In genomic region chr19:12947702-12948596, GRCh38 we compare ENCODE assay signal across 2 cellular contexts.
TF ChIP-seq lines count a peak whose summit lies in the region.

No MANE protein-coding gene starts in this region.

TF ChIP-seq in SK-N-SH, 30 proteins besides CTCF, POLR2A, EP300 and RAD21 (continued from another document):
- TF ChIP-seq, protein P1, sequence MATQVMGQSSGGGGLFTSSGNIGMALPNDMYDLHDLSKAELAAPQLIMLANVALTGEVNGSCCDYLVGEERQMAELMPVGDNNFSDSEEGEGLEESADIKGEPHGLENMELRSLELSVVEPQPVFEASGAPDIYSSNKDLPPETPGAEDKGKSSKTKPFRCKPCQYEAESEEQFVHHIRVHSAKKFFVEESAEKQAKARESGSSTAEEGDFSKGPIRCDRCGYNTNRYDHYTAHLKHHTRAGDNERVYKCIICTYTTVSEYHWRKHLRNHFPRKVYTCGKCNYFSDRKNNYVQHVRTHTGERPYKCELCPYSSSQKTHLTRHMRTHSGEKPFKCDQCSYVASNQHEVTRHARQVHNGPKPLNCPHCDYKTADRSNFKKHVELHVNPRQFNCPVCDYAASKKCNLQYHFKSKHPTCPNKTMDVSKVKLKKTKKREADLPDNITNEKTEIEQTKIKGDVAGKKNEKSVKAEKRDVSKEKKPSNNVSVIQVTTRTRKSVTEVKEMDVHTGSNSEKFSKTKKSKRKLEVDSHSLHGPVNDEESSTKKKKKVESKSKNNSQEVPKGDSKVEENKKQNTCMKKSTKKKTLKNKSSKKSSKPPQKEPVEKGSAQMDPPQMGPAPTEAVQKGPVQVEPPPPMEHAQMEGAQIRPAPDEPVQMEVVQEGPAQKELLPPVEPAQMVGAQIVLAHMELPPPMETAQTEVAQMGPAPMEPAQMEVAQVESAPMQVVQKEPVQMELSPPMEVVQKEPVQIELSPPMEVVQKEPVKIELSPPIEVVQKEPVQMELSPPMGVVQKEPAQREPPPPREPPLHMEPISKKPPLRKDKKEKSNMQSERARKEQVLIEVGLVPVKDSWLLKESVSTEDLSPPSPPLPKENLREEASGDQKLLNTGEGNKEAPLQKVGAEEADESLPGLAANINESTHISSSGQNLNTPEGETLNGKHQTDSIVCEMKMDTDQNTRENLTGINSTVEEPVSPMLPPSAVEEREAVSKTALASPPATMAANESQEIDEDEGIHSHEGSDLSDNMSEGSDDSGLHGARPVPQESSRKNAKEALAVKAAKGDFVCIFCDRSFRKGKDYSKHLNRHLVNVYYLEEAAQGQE (IDR thresholded peaks at IDR 0.05; ENCODE audit: low read depth, low read length): no peak
- TF ChIP-seq MAX (IDR thresholded peaks at IDR 0.05; ENCODE audit: low read depth): no peak
- no peak for TF ChIP-seq ELF1 (IDR thresholded peaks at IDR 0.05)
- no peak for TF ChIP-seq CHD2 (IDR thresholded peaks at IDR 0.05; ENCODE audit: low read length, partially characterized antibody)
- no peak for TF ChIP-seq YY1 (IDR thresholded peaks at IDR 0.05; ENCODE audit: low read depth)
- TF ChIP-seq SIN3A (IDR thresholded peaks at IDR 0.05; ENCODE audit: borderline replicate concordance, low read depth, low read length): no peak
- TF ChIP-seq, protein P2, sequence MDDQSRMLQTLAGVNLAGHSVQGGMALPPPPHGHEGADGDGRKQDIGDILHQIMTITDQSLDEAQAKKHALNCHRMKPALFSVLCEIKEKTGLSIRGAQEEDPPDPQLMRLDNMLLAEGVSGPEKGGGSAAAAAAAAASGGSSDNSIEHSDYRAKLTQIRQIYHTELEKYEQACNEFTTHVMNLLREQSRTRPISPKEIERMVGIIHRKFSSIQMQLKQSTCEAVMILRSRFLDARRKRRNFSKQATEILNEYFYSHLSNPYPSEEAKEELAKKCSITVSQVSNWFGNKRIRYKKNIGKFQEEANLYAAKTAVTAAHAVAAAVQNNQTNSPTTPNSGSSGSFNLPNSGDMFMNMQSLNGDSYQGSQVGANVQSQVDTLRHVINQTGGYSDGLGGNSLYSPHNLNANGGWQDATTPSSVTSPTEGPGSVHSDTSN (IDR thresholded peaks at IDR 0.05): no peak
- TF ChIP-seq MEF2A (IDR thresholded peaks at IDR 0.05; ENCODE audit: borderline replicate concordance, low read depth): no peak
- TF ChIP-seq, protein P3, sequence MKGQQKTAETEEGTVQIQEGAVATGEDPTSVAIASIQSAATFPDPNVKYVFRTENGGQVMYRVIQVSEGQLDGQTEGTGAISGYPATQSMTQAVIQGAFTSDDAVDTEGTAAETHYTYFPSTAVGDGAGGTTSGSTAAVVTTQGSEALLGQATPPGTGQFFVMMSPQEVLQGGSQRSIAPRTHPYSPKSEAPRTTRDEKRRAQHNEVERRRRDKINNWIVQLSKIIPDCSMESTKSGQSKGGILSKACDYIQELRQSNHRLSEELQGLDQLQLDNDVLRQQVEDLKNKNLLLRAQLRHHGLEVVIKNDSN (IDR thresholded peaks at IDR 0.05; ENCODE audit: borderline replicate concordance, low read depth): no peak
- TF ChIP-seq USF2 (IDR thresholded peaks at IDR 0.05; ENCODE audit: borderline replicate concordance, low read depth, low read length): no peak
- TF ChIP-seq JUND (IDR thresholded peaks at IDR 0.05): no peak
- TF ChIP-seq, protein P4, sequence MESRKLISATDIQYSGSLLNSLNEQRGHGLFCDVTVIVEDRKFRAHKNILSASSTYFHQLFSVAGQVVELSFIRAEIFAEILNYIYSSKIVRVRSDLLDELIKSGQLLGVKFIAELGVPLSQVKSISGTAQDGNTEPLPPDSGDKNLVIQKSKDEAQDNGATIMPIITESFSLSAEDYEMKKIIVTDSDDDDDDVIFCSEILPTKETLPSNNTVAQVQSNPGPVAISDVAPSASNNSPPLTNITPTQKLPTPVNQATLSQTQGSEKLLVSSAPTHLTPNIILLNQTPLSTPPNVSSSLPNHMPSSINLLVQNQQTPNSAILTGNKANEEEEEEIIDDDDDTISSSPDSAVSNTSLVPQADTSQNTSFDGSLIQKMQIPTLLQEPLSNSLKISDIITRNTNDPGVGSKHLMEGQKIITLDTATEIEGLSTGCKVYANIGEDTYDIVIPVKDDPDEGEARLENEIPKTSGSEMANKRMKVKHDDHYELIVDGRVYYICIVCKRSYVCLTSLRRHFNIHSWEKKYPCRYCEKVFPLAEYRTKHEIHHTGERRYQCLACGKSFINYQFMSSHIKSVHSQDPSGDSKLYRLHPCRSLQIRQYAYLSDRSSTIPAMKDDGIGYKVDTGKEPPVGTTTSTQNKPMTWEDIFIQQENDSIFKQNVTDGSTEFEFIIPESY (IDR thresholded peaks at IDR 0.05; ENCODE audit: borderline replicate concordance, low read depth): no peak
- no peak for TF ChIP-seq EZH2phosphoT487 (IDR thresholded peaks at IDR 0.05; ENCODE audit: borderline replicate concordance, low read depth)

TF ChIP-seq in SK-N-SH treated with all-trans-retinoic acid at 6 μM for 48 hours, 23 proteins besides CTCF, POLR2A, EP300 and RAD21 (continued from another document):
- no peak for TF ChIP-seq BACH2 (CRISPR knock-in tag; IDR thresholded peaks at IDR 0.05; ENCODE audit: borderline replicate concordance)
- TF ChIP-seq ZC3H10 (CRISPR knock-in tag; IDR thresholded peaks at IDR 0.05): no peak
- TF ChIP-seq, protein P5, sequence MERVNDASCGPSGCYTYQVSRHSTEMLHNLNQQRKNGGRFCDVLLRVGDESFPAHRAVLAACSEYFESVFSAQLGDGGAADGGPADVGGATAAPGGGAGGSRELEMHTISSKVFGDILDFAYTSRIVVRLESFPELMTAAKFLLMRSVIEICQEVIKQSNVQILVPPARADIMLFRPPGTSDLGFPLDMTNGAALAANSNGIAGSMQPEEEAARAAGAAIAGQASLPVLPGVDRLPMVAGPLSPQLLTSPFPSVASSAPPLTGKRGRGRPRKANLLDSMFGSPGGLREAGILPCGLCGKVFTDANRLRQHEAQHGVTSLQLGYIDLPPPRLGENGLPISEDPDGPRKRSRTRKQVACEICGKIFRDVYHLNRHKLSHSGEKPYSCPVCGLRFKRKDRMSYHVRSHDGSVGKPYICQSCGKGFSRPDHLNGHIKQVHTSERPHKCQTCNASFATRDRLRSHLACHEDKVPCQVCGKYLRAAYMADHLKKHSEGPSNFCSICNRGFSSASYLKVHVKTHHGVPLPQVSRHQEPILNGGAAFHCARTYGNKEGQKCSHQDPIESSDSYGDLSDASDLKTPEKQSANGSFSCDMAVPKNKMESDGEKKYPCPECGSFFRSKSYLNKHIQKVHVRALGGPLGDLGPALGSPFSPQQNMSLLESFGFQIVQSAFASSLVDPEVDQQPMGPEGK (CRISPR knock-in tag; IDR thresholded peaks at IDR 0.05; ENCODE audit: borderline replicate concordance): no peak
- no peak for TF ChIP-seq PPARA (CRISPR knock-in tag; IDR thresholded peaks at IDR 0.05; ENCODE audit: borderline replicate concordance)
- no peak for TF ChIP-seq ESRRG (CRISPR knock-in tag; IDR thresholded peaks at IDR 0.05)
- TF ChIP-seq, protein P6, sequence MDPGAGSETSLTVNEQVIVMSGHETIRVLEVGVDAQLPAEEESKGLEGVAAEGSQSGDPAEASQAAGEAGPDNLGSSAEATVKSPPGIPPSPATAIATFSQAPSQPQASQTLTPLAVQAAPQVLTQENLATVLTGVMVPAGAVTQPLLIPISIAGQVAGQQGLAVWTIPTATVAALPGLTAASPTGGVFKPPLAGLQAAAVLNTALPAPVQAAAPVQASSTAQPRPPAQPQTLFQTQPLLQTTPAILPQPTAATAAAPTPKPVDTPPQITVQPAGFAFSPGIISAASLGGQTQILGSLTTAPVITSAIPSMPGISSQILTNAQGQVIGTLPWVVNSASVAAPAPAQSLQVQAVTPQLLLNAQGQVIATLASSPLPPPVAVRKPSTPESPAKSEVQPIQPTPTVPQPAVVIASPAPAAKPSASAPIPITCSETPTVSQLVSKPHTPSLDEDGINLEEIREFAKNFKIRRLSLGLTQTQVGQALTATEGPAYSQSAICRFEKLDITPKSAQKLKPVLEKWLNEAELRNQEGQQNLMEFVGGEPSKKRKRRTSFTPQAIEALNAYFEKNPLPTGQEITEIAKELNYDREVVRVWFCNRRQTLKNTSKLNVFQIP (CRISPR knock-in tag; IDR thresholded peaks at IDR 0.05; ENCODE audit: borderline replicate concordance, low read depth): no peak
- no peak for TF ChIP-seq GLIS3 (CRISPR knock-in tag; IDR thresholded peaks at IDR 0.05)
- TF ChIP-seq TCF4 (CRISPR knock-in tag; IDR thresholded peaks at IDR 0.05; ENCODE audit: borderline replicate concordance): no peak
- TF ChIP-seq ZNF565 (CRISPR knock-in tag; conservative IDR thresholded peaks at IDR 0.05; ENCODE audit: low read depth): no peak
- TF ChIP-seq, protein P7, sequence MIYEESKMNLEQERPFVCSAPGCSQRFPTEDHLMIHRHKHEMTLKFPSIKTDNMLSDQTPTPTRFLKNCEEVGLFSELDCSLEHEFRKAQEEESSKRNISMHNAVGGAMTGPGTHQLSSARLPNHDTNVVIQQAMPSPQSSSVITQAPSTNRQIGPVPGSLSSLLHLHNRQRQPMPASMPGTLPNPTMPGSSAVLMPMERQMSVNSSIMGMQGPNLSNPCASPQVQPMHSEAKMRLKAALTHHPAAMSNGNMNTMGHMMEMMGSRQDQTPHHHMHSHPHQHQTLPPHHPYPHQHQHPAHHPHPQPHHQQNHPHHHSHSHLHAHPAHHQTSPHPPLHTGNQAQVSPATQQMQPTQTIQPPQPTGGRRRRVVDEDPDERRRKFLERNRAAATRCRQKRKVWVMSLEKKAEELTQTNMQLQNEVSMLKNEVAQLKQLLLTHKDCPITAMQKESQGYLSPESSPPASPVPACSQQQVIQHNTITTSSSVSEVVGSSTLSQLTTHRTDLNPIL (CRISPR knock-in tag; IDR thresholded peaks at IDR 0.05; ENCODE audit: low read depth): no peak
